ENCODE assay signal across 10 cellular contexts in the genomic region with DNA sequence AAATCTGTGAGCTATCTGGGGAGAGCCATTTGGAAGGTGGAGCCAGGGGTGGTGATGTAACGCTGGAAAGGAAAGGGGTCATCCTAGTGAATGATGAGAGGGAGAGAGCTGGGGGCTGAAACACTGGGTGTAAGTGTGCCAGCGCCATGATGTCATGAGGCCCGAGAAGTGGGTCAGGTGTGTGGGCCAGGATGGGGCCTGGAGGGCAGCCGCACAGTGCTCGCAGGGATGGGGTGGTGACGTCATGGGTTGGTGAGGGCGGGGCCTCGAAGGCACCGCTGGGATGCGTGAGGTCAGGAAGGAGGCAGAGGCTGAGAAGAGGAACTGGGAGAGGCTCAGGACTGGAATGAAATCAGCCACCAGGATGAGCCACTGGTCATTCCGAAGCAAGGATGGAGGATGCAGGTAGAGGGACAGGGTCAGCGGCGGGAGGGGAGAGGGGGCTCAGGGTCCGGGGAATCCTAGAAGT.
DNase-seq lines count a peak whose midpoint lies in the region; ATAC-seq and TF ChIP-seq lines count a peak whose summit lies in the region.
"Had no signal": no experiment of that assay in that cellular context is flagged by ENCODE, and none has a peak within 500 bp of the region (broad histone marks: within the 10 kb centered on the region; RNA-seq: fewer than 3 reads in every experiment).

No MANE protein-coding gene starts in this region.

- no peak overlapping the region for H3K9ac ChIP-seq in BLaER1 treated with 17β-estradiol and CSF1 and Interleukin-3, amounts not matched to agents 10 nM and 100 nM

- peaks cover 30% of the 10 kb centered on the region for H3K4me1 Mint-ChIP-seq in memory B cell

- no peaks in the 10 kb centered on the region for H3K9me3 Mint-ChIP-seq in memory B cell
- H3K9me3 Mint-ChIP-seq: IgD-negative memory B cell had no signal

- ATAC-seq in memory B cell (ENCODE audit: low read depth) (no peak), HG03521 (IDR thresholded peaks at IDR 0.05; ENCODE audit: unreplicated experiment) (no peak)

- H3K27ac ChIP-seq in BLaER1 treated with 17β-estradiol and CSF1 and Interleukin-3, amounts not matched to agents 10 nM and 100 nM, result no peak overlapping the region

- CTCF ChIA-PET in HEK293T (lab: Yijun Ruan, JAX), result no interaction called here

- H3K9me3 ChIP-seq in BLaER1 treated with 17β-estradiol and CSF1 and Interleukin-3, amounts not matched to agents 10 nM and 100 nM (replicated peaks in 1 of 11), result no peaks in the 10 kb centered on the region
- H3K9me3 ChIP-seq: mucosa of descending colon had no signal

- peak overlapping the region; percentile 24 to 58 (median 51); a peak in 19 of 22 replicates for H3K4me2 ChIP-seq in BLaER1 treated with 17β-estradiol and CSF1 and Interleukin-3, amounts not matched to agents 10 nM and 100 nM

- H3K4me3 ChIP-seq in BLaER1 treated with 17β-estradiol and CSF1 and Interleukin-3, amounts not matched to agents 10 nM and 100 nM, result no peak overlapping the region
- H3K4me3 ChIP-seq: mucosa of descending colon had no signal

- no peak overlapping the region for H3K27ac Mint-ChIP-seq in memory B cell
- H3K27ac Mint-ChIP-seq: IgD-negative memory B cell had no signal

- POLR2A ChIA-PET in HEK293T (lab: Yijun Ruan, JAX), result interaction anchor here (0.7 kb wide), 1 partner anchor 1492 kb away, joined by 3 read pairs; no protein-coding TSS in a partner anchor

- peaks cover 17% of the 10 kb centered on the region for H3K27me3 Mint-ChIP-seq in memory B cell

- peaks cover 20 to 40% (median 30%) of the 10 kb centered on the region in 10 experiments for H3K4me1 ChIP-seq in BLaER1 treated with 17β-estradiol and CSF1 and Interleukin-3, amounts not matched to agents 10 nM and 100 nM

- peaks cover 0 to 36% (median 14%) of the 10 kb centered on the region in 11 experiments; a peak in 15 of 22 replicates for H3K36me3 ChIP-seq in BLaER1 treated with 17β-estradiol and CSF1 and Interleukin-3, amounts not matched to agents 10 nM and 100 nM

- peaks cover 18 to 31% (median 28%) of the 10 kb centered on the region in 11 experiments for H3K27me3 ChIP-seq in BLaER1 treated with 17β-estradiol and CSF1 and Interleukin-3, amounts not matched to agents 10 nM and 100 nM

- H4K20me1 ChIP-seq in BLaER1 treated with 17β-estradiol and CSF1 and Interleukin-3, amounts not matched to agents 10 nM and 100 nM, result peaks cover 0 to 55% (median 36%) of the 10 kb centered on the region in 11 experiments; a peak in 19 of 22 replicates

- H3K36me3 Mint-ChIP-seq in memory B cell, result peaks cover 16% of the 10 kb centered on the region

- H3K4me3 Mint-ChIP-seq in memory B cell, result peak overlapping the region; percentile 67

- peak; percentile 59 for DNase-seq in HEK293T (ENCODE audit: extremely low spot score)
- DNase-seq in anterior cingulate cortex (lab: John Stamatoyannopoulos, UW), result peak in 46 of 58 donors; percentile 9 to 74 (median 41)
- DNase-seq in memory B cell (ENCODE audit: low spot score in 2 of 2), result no peak
- DNase-seq in activated gamma-delta T cell (lab: John Stamatoyannopoulos, UW), result no peak
- DNase-seq in NCI-H524 treated with DMSO at 0.1 percent for 48 hours (lab: John Stamatoyannopoulos, UW), result no peak
- DNase-seq in NCI-H1694 (lab: John Stamatoyannopoulos, UW), result no peak

TF ChIP-seq in HEK293T, 16 proteins besides CTCF, POLR2A, EP300 and RAD21:
- no peak for TF ChIP-seq SP1 (IDR thresholded peaks at IDR 0.05)
- TF ChIP-seq TARDBP (IDR thresholded peaks at IDR 0.05), result no peak
- no peak for TF ChIP-seq BHLHE40 (IDR thresholded peaks at IDR 0.05; ENCODE audit: borderline replicate concordance)
- TF ChIP-seq FOXM1 (IDR thresholded peaks at IDR 0.05; ENCODE audit: borderline replicate concordance), result no peak
- TF ChIP-seq CTBP1 (IDR thresholded peaks at IDR 0.05; ENCODE audit: borderline replicate concordance), result no peak
- TF ChIP-seq ZNF384 (IDR thresholded peaks at IDR 0.05), result no peak
- no peak for TF ChIP-seq FOXK2 (IDR thresholded peaks at IDR 0.05)
- no peak for TF ChIP-seq SUZ12 (IDR thresholded peaks at IDR 0.05)
- no peak for TF ChIP-seq NFRKB (IDR thresholded peaks at IDR 0.05)
- TF ChIP-seq, protein P1, sequence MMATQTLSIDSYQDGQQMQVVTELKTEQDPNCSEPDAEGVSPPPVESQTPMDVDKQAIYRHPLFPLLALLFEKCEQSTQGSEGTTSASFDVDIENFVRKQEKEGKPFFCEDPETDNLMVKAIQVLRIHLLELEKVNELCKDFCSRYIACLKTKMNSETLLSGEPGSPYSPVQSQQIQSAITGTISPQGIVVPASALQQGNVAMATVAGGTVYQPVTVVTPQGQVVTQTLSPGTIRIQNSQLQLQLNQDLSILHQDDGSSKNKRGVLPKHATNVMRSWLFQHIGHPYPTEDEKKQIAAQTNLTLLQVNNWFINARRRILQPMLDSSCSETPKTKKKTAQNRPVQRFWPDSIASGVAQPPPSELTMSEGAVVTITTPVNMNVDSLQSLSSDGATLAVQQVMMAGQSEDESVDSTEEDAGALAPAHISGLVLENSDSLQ (IDR thresholded peaks at IDR 0.05), result no peak
- TF ChIP-seq LEF1 (IDR thresholded peaks at IDR 0.05; ENCODE audit: borderline replicate concordance), result no peak
- no peak for TF ChIP-seq FOXA1 (IDR thresholded peaks at IDR 0.05)
TF ChIP-seq in HEK293T: peak in this region for 0.

Comparison
In these comparisons a context has a peak if more than half of its experiments do, and no peak if none do; other contexts are left out.
1. DNase-seq: peak in HEK293T (single experiment) and anterior cingulate cortex (46 of 58); none in memory B cell (0 of 2), activated gamma-delta T cell (single experiment), NCI-H524 treated with DMSO at 0.1 percent for 48 hours (single experiment) and NCI-H1694 (single experiment).